1 cellular context compared by ENCODE assay signal in genomic region chr4:74975848-74976824, GRCh38.
TF ChIP-seq lines count a peak whose summit lies in the region.

No MANE protein-coding gene starts in this region.

TF ChIP-seq in GM12878, 131 proteins besides CTCF, POLR2A, EP300 and RAD21 (continued from another document):
- TF ChIP-seq IRF3 (IDR thresholded peaks at IDR 0.05) = no peak
- TF ChIP-seq KDM1A (IDR thresholded peaks at IDR 0.05; ENCODE audit: borderline replicate concordance) = no peak
- TF ChIP-seq HSF1 (IDR thresholded peaks at IDR 0.05; ENCODE audit: low read depth, low read length) = no peak
- no peak for TF ChIP-seq FOS (IDR thresholded peaks at IDR 0.05; ENCODE audit: borderline replicate concordance, extremely low read depth, insufficient read length)
- no peak for TF ChIP-seq ESRRA (IDR thresholded peaks at IDR 0.05; ENCODE audit: low read length)
- peak; percentile 27 for TF ChIP-seq RELA (IDR thresholded peaks at IDR 0.05; ENCODE audit: borderline replicate concordance, partially characterized antibody)
TF ChIP-seq in GM12878: peak in this region for 3.
